In genomic region chr17:42618442-42619150, GRCh38 we compare ENCODE assay signal across 8 cellular contexts. TPM values are rescaled to one million over a fixed set of nuclear protein-coding genes. Genes with fewer than 3 reads are reported as not detected.
A peak's percentile ranks its signal among the peaks of the same experiment; 100 is the strongest.
DNase-seq lines count a peak whose midpoint lies in the region; ATAC-seq and TF ChIP-seq lines count a peak whose summit lies in the region.

No MANE protein-coding gene starts in this region.

- POLR2A ChIA-PET in GM10248 (lab: Yijun Ruan, JAX), result interaction anchor here (1.2 kb wide), 1 partner anchor 10 kb away, joined by 5 read pairs; the partner anchor contains the start of genes RETREG3 and TUBG1
- POLR2A ChIA-PET in CD8-positive, alpha-beta memory T cell (lab: Charles Lee), result no interaction called here

- WGBS in heart right ventricle, 2 donors, result 21 to 22% methylated on average over 9 of the region's 9 CpGs

- peaks cover 14 to 17% of the 10 kb centered on the region in 2 donors for H3K4me1 Mint-ChIP-seq in stimulated activated naive B cell treated with anti-CD40 and anti-IgM and Interleukin-4, amounts not matched to agents 10 μg/mL and 1 μg/mL and 100 μg/mL, for 72 hours
- peaks cover 0 to 8% (median 0%) of the 10 kb centered on the region in 3 donors for H3K4me1 Mint-ChIP-seq in CD8-positive, alpha-beta memory T cell

- no peaks in the 10 kb centered on the region for H3K9me3 Mint-ChIP-seq in stimulated activated naive B cell treated with anti-CD40 and anti-IgM and Interleukin-4, amounts not matched to agents 10 μg/mL and 1 μg/mL and 100 μg/mL, for 72 hours
- H3K9me3 Mint-ChIP-seq in CD8-positive, alpha-beta memory T cell, result no peaks in the 10 kb centered on the region

- no peaks in the 10 kb centered on the region for H3K27me3 ChIP-seq in heart right ventricle
- H3K27me3 ChIP-seq in CD8-positive, alpha-beta memory T cell (ENCODE audit: insufficient read depth, low read length, poor library complexity, severe bottlenecking), result no peaks in the 10 kb centered on the region

- no peaks in the 10 kb centered on the region for H3K27me3 Mint-ChIP-seq in stimulated activated naive B cell treated with anti-CD40 and anti-IgM and Interleukin-4, amounts not matched to agents 10 μg/mL and 1 μg/mL and 100 μg/mL, for 72 hours
- peaks cover 0 to 3% of the 10 kb centered on the region in 2 donors for H3K27me3 Mint-ChIP-seq in CD8-positive, alpha-beta memory T cell

- peak; percentile 64 for ATAC-seq in HG03521 (IDR thresholded peaks at IDR 0.05; ENCODE audit: unreplicated experiment)
- peak; percentile 87 to 98 (median 94) for ATAC-seq in heart right ventricle
- ATAC-seq in stimulated activated naive B cell treated with anti-CD40 and anti-IgM and Interleukin-4, amounts not matched to agents 10 μg/mL and 1 μg/mL and 100 μg/mL, for 72 hours (replicated peaks), result peak; percentile 76 to 81
- ATAC-seq in omental fat pad (ENCODE audit: low FRiP score), result no peak

- DNase-seq in GM10248 (ENCODE audit: extremely low spot score) (peak; percentile 79), GM20000 (ENCODE audit: low spot score) (peak; percentile 79), RPMI7951 (ENCODE audit: low read depth) (peak; percentile 61), heart right ventricle (peak; percentile 48 to 70), omental fat pad (ENCODE audit: low spot score) (no peak)
- peak; percentile 38 for DNase-seq in stimulated activated naive B cell treated with anti-CD40 and anti-IgM and Interleukin-4, amounts not matched to agents 10 μg/mL and 1 μg/mL and 100 μg/mL, for 72 hours
- no peak for DNase-seq in CD8-positive, alpha-beta memory T cell

- peaks cover 0 to 27% (median 22%) of the 10 kb centered on the region in 9 donors for H3K36me3 ChIP-seq in heart right ventricle
- H3K36me3 ChIP-seq in CD8-positive, alpha-beta memory T cell (ENCODE audit: insufficient read depth, low read length), result peaks cover 12% of the 10 kb centered on the region

- H3K36me3 Mint-ChIP-seq in stimulated activated naive B cell treated with anti-CD40 and anti-IgM and Interleukin-4, amounts not matched to agents 10 μg/mL and 1 μg/mL and 100 μg/mL, for 72 hours, result peaks cover 23 to 24% of the 10 kb centered on the region in 2 donors
- peaks cover 3 to 23% (median 11%) of the 10 kb centered on the region in 3 donors for H3K36me3 Mint-ChIP-seq in CD8-positive, alpha-beta memory T cell

- TF ChIP-seq CTCF in GM10248 (IDR thresholded peaks at IDR 0.05; ENCODE audit: control extremely low read depth, extremely low read depth, low read depth, missing control alignments), result peak; percentile 64
- peak; percentile 21 for TF ChIP-seq CTCF in GM20000 (IDR thresholded peaks at IDR 0.05; ENCODE audit: extremely low read depth, missing control alignments)
- TF ChIP-seq CTCF in heart right ventricle (IDR thresholded peaks at IDR 0.05), result peak in 7 of 9 donors; percentile 23 to 58 (median 34)
- no peak for TF ChIP-seq CTCF in omental fat pad (IDR thresholded peaks at IDR 0.05)

- peak overlapping the region; percentile 63 for H3K27ac Mint-ChIP-seq in stimulated activated naive B cell treated with anti-CD40 and anti-IgM and Interleukin-4, amounts not matched to agents 10 μg/mL and 1 μg/mL and 100 μg/mL, for 72 hours
- H3K27ac Mint-ChIP-seq in CD8-positive, alpha-beta memory T cell, result peak overlapping the region in 1 of 8 donors; percentile 41

- H3K4me3 Mint-ChIP-seq in stimulated activated naive B cell treated with anti-CD40 and anti-IgM and Interleukin-4, amounts not matched to agents 10 μg/mL and 1 μg/mL and 100 μg/mL, for 72 hours, result peak overlapping the region; percentile 55 to 73
- H3K4me3 Mint-ChIP-seq in CD8-positive, alpha-beta memory T cell, result peak overlapping the region in 1 of 7 donors; percentile 54

- peak overlapping the region; percentile 12 to 83 (median 73) for H3K27ac ChIP-seq in heart right ventricle
- no peak overlapping the region for H3K27ac ChIP-seq in CD8-positive, alpha-beta memory T cell (ENCODE audit: low read depth, low read length)

- peaks cover 0 to 22% (median 16%) of the 10 kb centered on the region in 9 donors for H3K4me1 ChIP-seq in heart right ventricle
- no peaks in the 10 kb centered on the region for H3K4me1 ChIP-seq in CD8-positive, alpha-beta memory T cell (ENCODE audit: insufficient read depth, low read length)

- H3K4me3 ChIP-seq in heart right ventricle, result peak overlapping the region in 3 of 10 donors; percentile 1 to 26 (median 15)
- H3K4me3 ChIP-seq in CD8-positive, alpha-beta memory T cell (ENCODE audit: low read length), result no peak overlapping the region

- CTCF ChIA-PET in GM10248 (lab: Yijun Ruan, JAX), result interaction anchor here (0.8 to 3.0 kb wide), 25 partner anchors 8 to 206 kb away, joined by 3 to 25 read pairs (median 4); partner anchors contain the start of genes BECN1, CCR10, PLEKHH3 and PSMC3IP
- CTCF ChIA-PET in CD8-positive, alpha-beta memory T cell (lab: Charles Lee), result no interaction called here

- no peaks in the 10 kb centered on the region for H3K9me3 ChIP-seq in heart right ventricle
- no peaks in the 10 kb centered on the region for H3K9me3 ChIP-seq in CD8-positive, alpha-beta memory T cell (ENCODE audit: low read length)

- intact Hi-C loops in heart right ventricle (cut with DNase I), result loop anchor here in 6 of 10 donors (5.0 to 10.0 kb wide), 4 partner anchors 39 to 66 kb away; partner anchors contain the start of genes TUBG2 (in 2 of the 6), CCR10 (in 1 of the 6), CNTNAP1 (in 1 of the 6) and PLEKHH3 (in 1 of the 6)

RNA-seq across cellular contexts. Expression of gene TUBG1, which starts 9.1 kb away (rescaled TPM):
- total RNA-seq in RPMI7951 (2014; rRNA removed; shearing (Covaris generic)), result 128 and 148 TPM in 2 replicates
- total RNA-seq in heart right ventricle (10 to 100 TPM; 28.2 to 59.8 (median 43.7) TPM), omental fat pad (10 to 100 TPM; 19.8 to 45.8 (median 27.1) TPM)
- polyA plus RNA-seq in heart right ventricle, result 100 to 1,000 TPM in 1 of 2 donors, 10 to 100 TPM in 1; 33.9 to 107 TPM
- 100 to 1,000 TPM; 112 to 119 TPM for total RNA-seq in CD8-positive, alpha-beta memory T cell
- polyA plus RNA-seq in CD8-positive, alpha-beta memory T cell, result 11.1 TPM

RNA-seq across cellular contexts. Expression of gene RETREG3, which starts 9.4 kb away (rescaled TPM):
- total RNA-seq in RPMI7951 (2014; rRNA removed; shearing (Covaris generic)), result 25.4 and 28.7 TPM in 2 replicates
- total RNA-seq in heart right ventricle, result 10 to 100 TPM; 18.5 to 29.9 (median 25.2) TPM
- polyA plus RNA-seq in heart right ventricle, result 10 to 100 TPM in 1 of 2 donors, 1 to 10 TPM in 1; 9.8 to 16.1 TPM
- total RNA-seq in omental fat pad, result 10 to 100 TPM; 37.0 to 70.3 (median 55.5) TPM
- total RNA-seq in CD8-positive, alpha-beta memory T cell, result 10 to 100 TPM; 39.7 to 40.3 TPM
- polyA plus RNA-seq in CD8-positive, alpha-beta memory T cell, result 109 TPM

RNA-seq across cellular contexts. Expression of gene TUBG2, which starts 40.5 kb away (rescaled TPM):
- total RNA-seq in RPMI7951 (2014; rRNA removed; shearing (Covaris generic)), result 19.9 and 21.6 TPM in 2 replicates
- total RNA-seq in heart right ventricle, result 10 to 100 TPM; 10.6 to 20.4 (median 14.7) TPM
- 10 to 100 TPM in 1 of 2 donors, 1 to 10 TPM in 1; 9.8 to 21.3 TPM for polyA plus RNA-seq in heart right ventricle
- total RNA-seq in omental fat pad, result 10 to 100 TPM; 16.5 to 27.9 (median 20.0) TPM
- total RNA-seq in CD8-positive, alpha-beta memory T cell, result 10 to 100 TPM; 10.6 to 11.6 TPM
- 3.4 TPM for polyA plus RNA-seq in CD8-positive, alpha-beta memory T cell

RNA-seq across cellular contexts. Expression of gene PSMC3IP, which starts 41.1 kb away (rescaled TPM):
- 18.7 and 25.0 TPM in 2 replicates for total RNA-seq in RPMI7951 (2014; rRNA removed; shearing (Covaris generic))
- total RNA-seq in heart right ventricle (1 to 10 TPM; 1.1 to 3.1 (median 1.6) TPM), omental fat pad (1 to 10 TPM; 1.7 to 4.7 (median 3.3) TPM)
- 1 to 10 TPM; 2.9 TPM for polyA plus RNA-seq in heart right ventricle
- 10 to 100 TPM; 35.9 to 36.2 TPM for total RNA-seq in CD8-positive, alpha-beta memory T cell
- polyA plus RNA-seq in CD8-positive, alpha-beta memory T cell, result 0.83 TPM

RNA-seq across cellular contexts. Expression of gene MLX, which starts 51.7 kb away (rescaled TPM):
- total RNA-seq in RPMI7951 (2014; rRNA removed; shearing (Covaris generic)), result 28.1 and 29.7 TPM in 2 replicates
- total RNA-seq in heart right ventricle (10 to 100 TPM; 45.7 to 87.2 (median 56.4) TPM), omental fat pad (10 to 100 TPM; 41.8 to 53.0 (median 50.3) TPM)
- polyA plus RNA-seq in heart right ventricle, result 10 to 100 TPM; 55.8 to 61.2 TPM
- total RNA-seq in CD8-positive, alpha-beta memory T cell, result 10 to 100 TPM; 61.8 to 62.3 TPM
- polyA plus RNA-seq in CD8-positive, alpha-beta memory T cell, result 52.1 TPM

Comparison
In these comparisons a context has a peak if more than half of its experiments do, and no peak if none do; other contexts are left out.
1. DNase-seq: peak in GM10248 (single experiment), GM20000 (single experiment), RPMI7951 (single experiment), heart right ventricle (2 of 2) and stimulated activated naive B cell treated with anti-CD40 and anti-IgM and Interleukin-4, amounts not matched to agents 10 μg/mL and 1 μg/mL and 100 μg/mL, for 72 hours (single experiment); none in omental fat pad (single experiment) and CD8-positive, alpha-beta memory T cell (0 of 5).
2. CTCF ChIP-seq: peak in GM10248 (single experiment), GM20000 (single experiment) and heart right ventricle (7 of 9); none in omental fat pad (0 of 3).